In the genomic region with DNA sequence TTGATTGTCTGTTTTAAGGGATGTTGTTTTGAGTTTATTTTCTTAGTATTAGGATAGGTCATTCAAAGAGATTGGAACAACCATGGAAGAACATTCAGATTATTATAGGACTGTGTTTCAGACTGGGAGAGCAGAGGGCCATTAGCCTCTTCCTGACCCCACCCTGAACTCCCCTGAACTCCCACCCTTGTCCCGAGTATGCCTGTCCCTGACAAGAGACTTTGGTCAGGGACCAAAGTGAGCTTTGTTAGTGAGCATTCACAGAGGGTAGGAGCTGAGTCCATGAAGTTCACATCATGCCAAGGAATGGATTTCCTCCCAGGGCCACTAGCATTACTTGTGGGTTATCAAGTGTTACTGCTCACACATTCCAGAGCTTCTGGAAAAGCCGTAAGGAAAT, we compare ENCODE assay signal across 8 cellular contexts.
DNase-seq lines count a peak whose midpoint lies in the region; ATAC-seq, FAIRE-seq and TF ChIP-seq lines count a peak whose summit lies in the region.
"Not testable (repeated sequence)": the region's sequence is repeated elsewhere in the genome, so short reads cannot be mapped to it uniquely, and the experiment has no call there.

No MANE protein-coding gene starts in this region.

- not testable (repeated sequence) for H3K9me3 Mint-ChIP-seq in dendritic cell treated with granulocyte-macrophage colony-stimulating factor and Interleukin-4, amounts not matched to agents 40 ng/mL and 50 ng/mL, for 4 days

- not testable (repeated sequence) for H3K27me3 Mint-ChIP-seq in dendritic cell treated with granulocyte-macrophage colony-stimulating factor and Interleukin-4, amounts not matched to agents 40 ng/mL and 50 ng/mL, for 4 days

- H3K9ac ChIP-seq in liver (ENCODE audit: low read depth in 1 of 2, low read length in 2 of 2) = not testable (repeated sequence)

- not testable (repeated sequence) for H3K36me3 ChIP-seq in liver (ENCODE audit: control insufficient read depth in 4 of 4, insufficient read depth in 3 of 4, low read depth in 1 of 4, low read length in 3 of 4); right lobe of liver; small intestine (ENCODE audit: control insufficient read depth in 2 of 2, insufficient read depth in 2 of 2, low read length in 2 of 2)

- TF ChIP-seq RAD21 in liver (IDR thresholded peaks at IDR 0.05) = not testable (repeated sequence)

- not testable (repeated sequence) for H3K27me3 ChIP-seq in right cardiac atrium (ENCODE audit: control insufficient read depth, insufficient read depth); liver (ENCODE audit: control insufficient read depth in 4 of 4, insufficient read depth in 4 of 4, low read length in 3 of 4); right lobe of liver; small intestine (ENCODE audit: control insufficient read depth in 2 of 2, insufficient read depth in 2 of 2, low read length in 2 of 2)

- H3K4me1 ChIP-seq in right cardiac atrium (ENCODE audit: control insufficient read depth, insufficient read depth, low read length); liver (ENCODE audit: control insufficient read depth in 4 of 4, insufficient read depth in 4 of 4, low read length in 3 of 4); right lobe of liver; small intestine (ENCODE audit: control insufficient read depth in 2 of 2, insufficient read depth in 1 of 2, low read depth in 1 of 2, low read length in 1 of 2): not testable (repeated sequence)

- ATAC-seq in right cardiac atrium (peak; percentile 22 to 35), left lobe of liver (peak; percentile 37), right lobe of liver (peak in 3 of 4 donors; percentile 34 to 68 (median 61)), sciatic nerve (peak; percentile 29)

- intact Hi-C loops in dendritic cell treated with granulocyte-macrophage colony-stimulating factor and Interleukin-4, amounts not matched to agents 40 ng/mL and 50 ng/mL, for 4 days (cut with micrococcal nuclease); right cardiac atrium (cut with DNase I); right lobe of liver (cut with DNase I); sciatic nerve (cut with DNase I): not testable (repeated sequence)

- not testable (repeated sequence) for H3K4me3 Mint-ChIP-seq in dendritic cell treated with granulocyte-macrophage colony-stimulating factor and Interleukin-4, amounts not matched to agents 40 ng/mL and 50 ng/mL, for 4 days

- H3K4me1 Mint-ChIP-seq in dendritic cell treated with granulocyte-macrophage colony-stimulating factor and Interleukin-4, amounts not matched to agents 40 ng/mL and 50 ng/mL, for 4 days (ENCODE audit: low read depth) = not testable (repeated sequence)

- not testable (repeated sequence) for FAIRE-seq in small intestine (lab: Jason Lieb, UNC)

- H3K27ac ChIP-seq in right cardiac atrium (ENCODE audit: low read length); liver (ENCODE audit: low read depth in 1 of 2, low read length in 2 of 2); right lobe of liver; small intestine (ENCODE audit: low read depth in 1 of 2, low read length in 1 of 2): not testable (repeated sequence)

- 14% methylated on average over 1 of the region's 2 CpGs for whole genome bisulfite sequencing in right cardiac atrium
- WGBS in liver = 0% methylated on average over 1 of the region's 2 CpGs
- WGBS in right lobe of liver (ENCODE audit: insufficient coverage, low coverage, low lambda C conversion rate, missing lambda C conversion rate) = no CpG with 5 or more reads among the region's 2 CpGs
- 20 to 33% (median 27%) methylated on average over 1 of the region's 2 CpGs for WGBS in small intestine, 3 donors

- not testable (repeated sequence) for TF ChIP-seq POLR2A in right lobe of liver (IDR thresholded peaks at IDR 0.05)

- not testable (repeated sequence) for DNase-seq in right cardiac atrium; left lobe of liver (ENCODE audit: low spot score); right lobe of liver; sciatic nerve (ENCODE audit: low spot score)
- DNase-seq in left kidney (ENCODE audit: low read depth, low spot score) = peak; percentile 0
- peak; percentile 5 for DNase-seq in small intestine

- H3K27ac Mint-ChIP-seq in dendritic cell treated with granulocyte-macrophage colony-stimulating factor and Interleukin-4, amounts not matched to agents 40 ng/mL and 50 ng/mL, for 4 days = peak overlapping the region; percentile 80

- not testable (repeated sequence) for H3K36me3 Mint-ChIP-seq in dendritic cell treated with granulocyte-macrophage colony-stimulating factor and Interleukin-4, amounts not matched to agents 40 ng/mL and 50 ng/mL, for 4 days (ENCODE audit: low read depth)

- not testable (repeated sequence) for H3K9me3 ChIP-seq in right cardiac atrium (ENCODE audit: control insufficient read depth, low read length); liver (ENCODE audit: control insufficient read depth in 4 of 4, low read length in 3 of 4); right lobe of liver; small intestine (ENCODE audit: control insufficient read depth, low read depth)

- not testable (repeated sequence) for TF ChIP-seq CTCF in liver (IDR thresholded peaks at IDR 0.05; ENCODE audit: low read depth, low read length, missing input control); right lobe of liver (IDR thresholded peaks at IDR 0.05)

- H3K4me3 ChIP-seq in right cardiac atrium (ENCODE audit: low read length); liver (ENCODE audit: low read depth in 1 of 3, low read length in 3 of 3); right lobe of liver; small intestine (ENCODE audit: low read depth in 1 of 2, low read length in 2 of 2): not testable (repeated sequence)

TF ChIP-seq in liver, 16 proteins besides CTCF, POLR2A, EP300 and RAD21:
- TF ChIP-seq RXRA (IDR thresholded peaks at IDR 0.05) = peak; percentile 30 to 34
TF ChIP-seq in liver: peak in this region for 1; not testable (repeated sequence) for 15.
